In the genomic region with DNA sequence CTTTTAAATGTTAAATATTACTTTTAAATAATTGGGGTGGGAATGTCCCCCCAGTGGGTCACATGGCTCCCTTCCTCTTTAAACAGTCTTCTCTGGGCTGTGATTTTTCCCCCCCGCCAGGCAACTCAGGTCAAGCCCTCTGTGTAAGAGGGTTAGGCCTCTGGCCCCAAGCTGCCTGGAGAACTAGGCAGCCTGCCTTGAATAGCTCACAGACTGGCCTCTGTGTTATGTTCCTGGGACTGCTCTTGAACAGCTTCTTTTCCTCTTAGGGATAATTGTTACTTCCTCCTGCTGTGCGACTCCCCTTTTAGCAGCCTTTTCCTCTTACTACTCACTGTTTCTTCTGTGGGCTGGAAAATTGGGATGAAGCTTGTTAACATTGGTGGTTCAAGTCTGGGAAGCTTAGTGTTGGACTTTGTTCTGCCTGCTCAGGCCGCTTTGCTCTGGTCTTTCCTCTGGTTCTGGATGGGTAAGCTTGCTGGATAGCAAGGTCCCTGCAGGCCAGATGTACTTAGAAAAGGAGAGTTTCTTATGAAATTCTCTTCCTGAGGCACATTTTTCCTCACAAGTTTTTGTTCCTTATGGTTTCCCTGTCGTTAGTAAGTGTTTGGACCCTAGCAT, we compare ENCODE assay signal across 12 cellular contexts. TPM values are rescaled to one million over a fixed set of nuclear protein-coding genes. Genes with fewer than 3 reads are reported as not detected.
DNase-seq lines count a peak whose midpoint lies in the region; ATAC-seq and TF ChIP-seq lines count a peak whose summit lies in the region.
"Had no signal": no experiment of that assay in that cellular context is flagged by ENCODE, and none has a peak within 500 bp of the region (broad histone marks: within the 10 kb centered on the region; RNA-seq: fewer than 3 reads in every experiment).

No MANE protein-coding gene starts in this region.

- H3K27me3 ChIP-seq in A673 (replicated peaks; ENCODE audit: insufficient read depth, low read depth, low read length, poor library complexity) (no peaks in the 10 kb centered on the region), Caco-2 (replicated peaks; ENCODE audit: control insufficient read depth, insufficient read depth, low read length) (no peaks in the 10 kb centered on the region)
- H3K27me3 ChIP-seq: breast epithelium, left lung had no signal

- no TSS peak for BruUV-seq in A673 (replicated peaks; lab: Mats Ljungman, UMichigan)
- no TSS peak for BruUV-seq in Caco-2 (replicated peaks; lab: Mats Ljungman, UMichigan)

- no peak for TF ChIP-seq CTCF in A673 (conservative IDR thresholded peaks at IDR 0.05; ENCODE audit: low read depth, low read length)
- TF ChIP-seq CTCF in Caco-2 (IDR thresholded peaks at IDR 0.05; ENCODE audit: insufficient read depth in 1 of 2, low read depth in 1 of 2, low read length in 1 of 2, severe bottlenecking in 1 of 2, unreplicated experiment in 1 of 2): no peak

- H3K9me3 ChIP-seq in A673 (ENCODE audit: low read depth, low read length, poor library complexity, severe bottlenecking): no peaks in the 10 kb centered on the region
- H3K9me3 ChIP-seq in Caco-2: no peaks in the 10 kb centered on the region
- H3K9me3 ChIP-seq in mesodermal cell (ENCODE audit: control insufficient read depth, low read length): no peaks in the 10 kb centered on the region
- H3K9me3 ChIP-seq: breast epithelium, left lung had no signal

- POLR2A ChIA-PET in A673 (lab: Charles Lee; ENCODE audit: low non-redundant PET) (no interaction called here), Caco-2 (lab: Charles Lee) (interaction anchor here (0.6 kb wide), 1 partner anchor 173 kb away, joined by 6 read pairs; no protein-coding TSS in a partner anchor)

- intact Hi-C loops in A673 (cut with micrococcal nuclease; ENCODE audit: unreplicated experiment): no loop called here
- intact Hi-C loops in Caco-2 (cut with micrococcal nuclease; ENCODE audit: unreplicated experiment): no loop called here

- peaks cover 36% of the 10 kb centered on the region for H3K36me3 Mint-ChIP-seq in Caco-2 (ENCODE audit: insufficient read depth, unreplicated experiment)
- peaks cover 7% of the 10 kb centered on the region for H3K36me3 Mint-ChIP-seq in activated naive CD8-positive, alpha-beta T cell

- DNase-seq in A673 (ENCODE audit: low spot score): peak; percentile 52
- DNase-seq in Caco-2: no peak
- DNase-seq in HUDEP-2 (lab: John Stamatoyannopoulos, UW; ENCODE audit: unreplicated experiment in 76 of 76): no peak
- DNase-seq in NCI-H2171 treated with DMSO at 0.1 percent for 48 hours (lab: John Stamatoyannopoulos, UW): no peak
- DNase-seq in GM19238 (ENCODE audit: insufficient read length, low spot score): no peak
- DNase-seq: left lung, NCI-H187 had no signal

- WGBS in mesodermal cell (ENCODE audit: insufficient coverage in 2 of 2), 2 experiments: 76 to 100% methylated on average over 2 of the region's 4 CpGs

- no peak for ATAC-seq in GM21447 (IDR thresholded peaks at IDR 0.05; ENCODE audit: unreplicated experiment)
- ATAC-seq: left lung, Panc1 had no signal

- H3K36me3 ChIP-seq in A673 (ENCODE audit: insufficient read depth, low read length, poor library complexity, severe bottlenecking) (no peaks in the 10 kb centered on the region), Caco-2 (ENCODE audit: control insufficient read depth, insufficient read depth, low read length) (no peaks in the 10 kb centered on the region), mesodermal cell (ENCODE audit: control insufficient read depth, insufficient read depth, low read length) (peaks cover 4% of the 10 kb centered on the region)
- H3K36me3 ChIP-seq: breast epithelium had no signal

- H3K4me3 ChIP-seq in A673 (ENCODE audit: low read depth, low read length, poor library complexity, severe bottlenecking): no peak overlapping the region
- H3K4me3 ChIP-seq in Caco-2 (ENCODE audit: low read depth, low read length): no peak overlapping the region
- H3K4me3 ChIP-seq in mesodermal cell (ENCODE audit: extremely low read depth, insufficient read depth, low read length, poor library complexity, severe bottlenecking): no peak overlapping the region
- H3K4me3 ChIP-seq: breast epithelium, left lung had no signal

- H3K27ac Mint-ChIP-seq in Caco-2 (ENCODE audit: unreplicated experiment): no peak overlapping the region
- H3K27ac Mint-ChIP-seq in activated naive CD8-positive, alpha-beta T cell: peak overlapping the region; percentile 76

- peaks cover 9% of the 10 kb centered on the region for H3K4me1 ChIP-seq in A673 (ENCODE audit: insufficient read depth, low read length, poor library complexity, severe bottlenecking)
- H3K4me1 ChIP-seq in Caco-2: no peaks in the 10 kb centered on the region
- peaks cover 18% of the 10 kb centered on the region for H3K4me1 ChIP-seq in mesodermal cell (ENCODE audit: control insufficient read depth, insufficient read depth, low read length, poor library complexity, severe bottlenecking)

- H3K9me3 Mint-ChIP-seq in Caco-2 (ENCODE audit: unreplicated experiment): no peaks in the 10 kb centered on the region
- no peaks in the 10 kb centered on the region for H3K9me3 Mint-ChIP-seq in activated naive CD8-positive, alpha-beta T cell (ENCODE audit: low read depth)

- CTCF ChIA-PET in A673 (lab: Charles Lee) (interaction anchor here (0.7 to 1.0 kb wide), 3 partner anchors 9 to 174 kb away, joined by 3 to 5 read pairs (median 3); a partner anchor contains a TSS), Caco-2 (lab: Charles Lee) (interaction anchor here (1.7 to 2.3 kb wide), 2 partner anchors 9 to 174 kb away, joined by 7 to 16 read pairs; a partner anchor contains a TSS)

- H3K27me3 Mint-ChIP-seq in Caco-2 (ENCODE audit: insufficient read depth, unreplicated experiment): no peaks in the 10 kb centered on the region
- H3K27me3 Mint-ChIP-seq in activated naive CD8-positive, alpha-beta T cell: no peaks in the 10 kb centered on the region

- H3K27ac ChIP-seq in A673 (ENCODE audit: low read depth, low read length, poor library complexity, severe bottlenecking) (no peak overlapping the region), mesodermal cell (ENCODE audit: low read depth, low read length, severe bottlenecking) (peak overlapping the region; percentile 52)

- peaks cover 30% of the 10 kb centered on the region for H3K4me1 Mint-ChIP-seq in Caco-2 (ENCODE audit: low read depth, unreplicated experiment)
- H3K4me1 Mint-ChIP-seq in activated naive CD8-positive, alpha-beta T cell (ENCODE audit: low read depth): peaks cover 79% of the 10 kb centered on the region

- H3K4me3 Mint-ChIP-seq in Caco-2 (ENCODE audit: unreplicated experiment): peak overlapping the region; percentile 94
- H3K4me3 Mint-ChIP-seq in activated naive CD8-positive, alpha-beta T cell: peak overlapping the region; percentile 68

RNA-seq across cellular contexts. Expression of a gene that starts 2.2 kb away (rescaled TPM):
- total RNA-seq in A673 (2021): 21.4 and 23.0 TPM in 2 replicates
- 32.4 and 37.9 TPM in 2 replicates for total RNA-seq in Caco-2 (2022)
- 27.8 TPM for polyA plus RNA-seq in mesodermal cell (2013, experiment 1 of 2)
- 18.6 TPM for polyA plus RNA-seq in mesodermal cell (2013, experiment 2 of 2)

RNA-seq across cellular contexts. Expression of a gene that starts 33.6 kb away (rescaled TPM):
- total RNA-seq in A673 (2021): 2.9 and 5.6 TPM in 2 replicates
- total RNA-seq in Caco-2 (2022): 0.14 TPM in 2 replicates
- polyA plus RNA-seq in mesodermal cell (2013, experiment 1 of 2): 2.6 TPM
- polyA plus RNA-seq in mesodermal cell (2013, experiment 2 of 2): 1.1 TPM
